In genomic region chr4:119825696-119826095, GRCh38 we compare ENCODE assay signal across 18 cellular contexts.
DNase-seq lines count a peak whose midpoint lies in the region; ATAC-seq and TF ChIP-seq lines count a peak whose summit lies in the region.
"Had no signal": no experiment of that assay in that cellular context is flagged by ENCODE, and none has a peak within 500 bp of the region (broad histone marks: within the 10 kb centered on the region; RNA-seq: fewer than 3 reads in every experiment).

No MANE protein-coding gene starts in this region.

- H4K5ac ChIP-seq in IMR-90 (ENCODE audit: low read depth, low read length): no peak overlapping the region

- H2AK5ac ChIP-seq in IMR-90 (ENCODE audit: low read depth, low read length) (no peak overlapping the region), trophoblast cell (ENCODE audit: low read length) (no peak overlapping the region)

- no peak for TF ChIP-seq RAD21 in IMR-90 (IDR thresholded peaks at IDR 0.05; ENCODE audit: low read length)

- POLR2A ChIA-PET in IMR-90 (lab: Charles Lee; ENCODE audit: unreplicated experiment): no interaction called here

- H3K4me1 ChIP-seq in IMR-90 (ENCODE audit: control insufficient read depth, insufficient read depth, low read length) (no peaks in the 10 kb centered on the region), SJSA1 (replicated peaks) (peaks cover 9% of the 10 kb centered on the region), trophoblast cell (ENCODE audit: control insufficient read depth in 1 of 2, insufficient read depth in 2 of 2, low read length in 2 of 2) (no peaks in the 10 kb centered on the region)
- H3K4me1 ChIP-seq: BE2C, Caco-2 had no signal

- H2BK120ac ChIP-seq in IMR-90 (ENCODE audit: low read depth, low read length) (no peak overlapping the region), trophoblast cell (ENCODE audit: insufficient read depth, low read length, poor library complexity) (no peak overlapping the region)

- no peak overlapping the region for H3K56ac ChIP-seq in IMR-90 (ENCODE audit: extremely low read depth, insufficient read depth, low read length)

- intact Hi-C loops in IMR-90 (cut with micrococcal nuclease): no loop called here

- no peaks in the 10 kb centered on the region for H3K79me2 ChIP-seq in trophoblast cell (ENCODE audit: control insufficient read depth, insufficient read depth, low read length, poor library complexity)

- H2BK5ac ChIP-seq in IMR-90 (ENCODE audit: low read depth, low read length, poor library complexity, severe bottlenecking) (no peak overlapping the region), trophoblast cell (ENCODE audit: low read depth, low read length, poor library complexity) (no peak overlapping the region)

- H3K4ac ChIP-seq in IMR-90 (ENCODE audit: low read depth, low read length) (no peak overlapping the region), trophoblast cell (ENCODE audit: low read depth, low read length) (no peak overlapping the region)

- H3K4me2 ChIP-seq in IMR-90 (ENCODE audit: low read depth, low read length) (no peak overlapping the region), trophoblast cell (ENCODE audit: low read length) (no peak overlapping the region)
- H3K4me2 ChIP-seq: GM23338 had no signal

- in situ Hi-C loops in IMR-90 (cut with MboI; ENCODE audit: low sequenced_read_pairs): no loop called here

- no CpG with 5 or more reads among the region's 2 CpGs for WGBS in IMR-90 (ENCODE audit: extremely low coverage in 2 of 2, insufficient read length in 1 of 2), 2 experiments
- WGBS in trophoblast cell (ENCODE audit: extremely low coverage, insufficient coverage, insufficient read length): no CpG with 5 or more reads among the region's 2 CpGs

- H3K79me1 ChIP-seq in IMR-90 (ENCODE audit: low read depth in 1 of 2, low read length in 2 of 2): no peaks in the 10 kb centered on the region
- H3K79me1 ChIP-seq in trophoblast cell (ENCODE audit: low read length): no peaks in the 10 kb centered on the region

- H3K4me3 ChIP-seq in IMR-90 (ENCODE audit: insufficient read depth, low read depth, low read length) (no peak overlapping the region), SJSA1 (no peak overlapping the region), trophoblast cell (ENCODE audit: low read depth, low read length) (no peak overlapping the region)
- H3K4me3 ChIP-seq: GM23338 had no signal

- no peak overlapping the region for H3K9ac ChIP-seq in IMR-90 (ENCODE audit: low read depth, low read length)
- no peak overlapping the region for H3K9ac ChIP-seq in trophoblast cell (ENCODE audit: low read length)

- H3K27ac ChIP-seq in IMR-90 (ENCODE audit: insufficient read depth, low read length): no peak overlapping the region
- H3K27ac ChIP-seq in SJSA1: peak overlapping the region; percentile 40; the same call in 1 of the 2 replicates
- no peak overlapping the region for H3K27ac ChIP-seq in trophoblast cell (ENCODE audit: low read depth, low read length)
- H3K27ac ChIP-seq: HL-60 had no signal

- H2BK15ac ChIP-seq in IMR-90 (ENCODE audit: low read depth, low read length): no peak overlapping the region

- H4K12ac ChIP-seq in trophoblast cell (ENCODE audit: low read depth, low read length): no peak overlapping the region

- H4K8ac ChIP-seq in IMR-90 (ENCODE audit: low read depth in 2 of 2, low read length in 2 of 2) (no peak overlapping the region), trophoblast cell (ENCODE audit: low read depth, low read length) (no peak overlapping the region)

- H3K14ac ChIP-seq in IMR-90 (replicated peaks; ENCODE audit: low read depth, low read length) (no peak overlapping the region), trophoblast cell (ENCODE audit: low read length) (no peak overlapping the region)

- no peak overlapping the region for H2BK20ac ChIP-seq in IMR-90 (ENCODE audit: low read depth, low read length)

- no peaks in the 10 kb centered on the region for H4K20me1 ChIP-seq in IMR-90 (ENCODE audit: insufficient read depth, low read length)

- H4K91ac ChIP-seq in IMR-90 (ENCODE audit: insufficient read depth, low read depth, low read length): no peak overlapping the region
- no peak overlapping the region for H4K91ac ChIP-seq in trophoblast cell (ENCODE audit: low read depth, low read length)

- dilution Hi-C loops in IMR-90 (cut with HindIII; ENCODE audit: low sequenced_read_pairs, unreplicated experiment): no loop called here

- ATAC-seq in IMR-90 (ENCODE audit: low read depth): no peak
- ATAC-seq: GM23338 had no signal

- H2AFZ ChIP-seq in IMR-90 (replicated peaks; ENCODE audit: low read length, poor library complexity): no peak overlapping the region
- H2AFZ ChIP-seq in trophoblast cell (ENCODE audit: insufficient read depth, low read length, poor library complexity): no peak overlapping the region
- H2AFZ ChIP-seq: GM23338 had no signal

- H2BK12ac ChIP-seq in trophoblast cell (ENCODE audit: low read length): no peak overlapping the region

- H3K18ac ChIP-seq in IMR-90 (ENCODE audit: low read depth, low read length): no peak overlapping the region
- no peak overlapping the region for H3K18ac ChIP-seq in trophoblast cell (ENCODE audit: low read length)

- H3K9me1 ChIP-seq in IMR-90 (ENCODE audit: insufficient read depth, low read length): no peaks in the 10 kb centered on the region

- H3K36me3 ChIP-seq in IMR-90 (ENCODE audit: control insufficient read depth, insufficient read depth, low read length) (no peaks in the 10 kb centered on the region), SJSA1 (no peaks in the 10 kb centered on the region), trophoblast cell (ENCODE audit: control insufficient read depth in 1 of 2, insufficient read depth in 2 of 2, low read length in 2 of 2) (no peaks in the 10 kb centered on the region)
- H3K36me3 ChIP-seq: BE2C had no signal

- H3K27me3 ChIP-seq in IMR-90 (ENCODE audit: control insufficient read depth, insufficient read depth, low read length) (no peaks in the 10 kb centered on the region), SJSA1 (replicated peaks) (no peaks in the 10 kb centered on the region), trophoblast cell (ENCODE audit: insufficient read depth, low read length) (no peaks in the 10 kb centered on the region)
- H3K27me3 ChIP-seq: BE2C had no signal

- no peak for TF ChIP-seq POLR2A in IMR-90 (IDR thresholded peaks at IDR 0.05; ENCODE audit: low read depth, low read length)

- no peak for TF ChIP-seq CTCF in IMR-90 (conservative IDR thresholded peaks at IDR 0.05; ENCODE audit: low read depth, low read length)

- DNase-seq in IMR-90 (peak; percentile 16), SJSA1 (ENCODE audit: low read depth in 1 of 2, low spot score in 2 of 2) (peak in 1 of 2 experiments; percentile 24), glomerular visceral epithelial cell (ENCODE audit: extremely low spot score) (peak; percentile 10), trophoblast cell (peak; percentile 25 to 82), NCI-H146 treated with DMSO at 0.1 percent for 48 hours (lab: John Stamatoyannopoulos, UW; ENCODE audit: unreplicated experiment) (no peak), NCI-H2029 treated with DMSO at 0.1 percent for 48 hours (lab: John Stamatoyannopoulos, UW) (no peak), mesenteric fat pad (ENCODE audit: low spot score) (no peak)
- no peak for DNase-seq in activated CD4-positive, alpha-beta T cell treated with anti-CD3 and anti-CD28 coated beads for 1 hour
- DNase-seq: ACHN; BE2C; C1 segment of cervical spinal cord; Caco-2; CD4-positive, CD25-positive, alpha-beta regulatory T cell; CD8-positive, alpha-beta memory T cell; GDM1; HCEC 1CT had no signal

- H3K9me3 ChIP-seq in IMR-90 (ENCODE audit: control insufficient read depth, insufficient read depth, low read length): 0 out of 2 replicates have a peak, but pooled peaks cover 2% of the 10 kb centered on the region
- no peaks in the 10 kb centered on the region; the same call in 1 of the 2 replicates for H3K9me3 ChIP-seq in SJSA1 (replicated peaks)
- H3K9me3 ChIP-seq in trophoblast cell (ENCODE audit: insufficient read depth, low read depth, low read length): no peaks in the 10 kb centered on the region
- H3K9me3 ChIP-seq: BE2C, Caco-2 had no signal

- no peak overlapping the region for H2AK9ac ChIP-seq in IMR-90 (replicated peaks; ENCODE audit: low read depth, low read length, poor library complexity)

- no TSS peak for BruUV-seq in IMR-90 (replicated peaks; lab: Mats Ljungman, UMichigan)

- H3K23ac ChIP-seq in IMR-90 (ENCODE audit: low read depth, low read length) (no peak overlapping the region), trophoblast cell (ENCODE audit: low read length) (no peak overlapping the region)

- CTCF ChIA-PET in IMR-90 (lab: Yijun Ruan, JAX): interaction anchor here (0.9 kb wide), 1 partner anchor 11 kb away, joined by 3 read pairs; no protein-coding TSS in a partner anchor

TF ChIP-seq in IMR-90, 13 proteins besides CTCF, POLR2A, EP300 and RAD21 (continues in another document):
- TF ChIP-seq MXI1 (IDR thresholded peaks at IDR 0.05; ENCODE audit: borderline replicate concordance, low read depth, low read length): no peak
- TF ChIP-seq MAFK (IDR thresholded peaks at IDR 0.05; ENCODE audit: low read depth, low read length): no peak
- no peak for TF ChIP-seq CHD1 (IDR thresholded peaks at IDR 0.05; ENCODE audit: low read depth, low read length)
- no peak for TF ChIP-seq RFX5 (IDR thresholded peaks at IDR 0.05; ENCODE audit: low read depth, low read length)
- TF ChIP-seq, protein P1, sequence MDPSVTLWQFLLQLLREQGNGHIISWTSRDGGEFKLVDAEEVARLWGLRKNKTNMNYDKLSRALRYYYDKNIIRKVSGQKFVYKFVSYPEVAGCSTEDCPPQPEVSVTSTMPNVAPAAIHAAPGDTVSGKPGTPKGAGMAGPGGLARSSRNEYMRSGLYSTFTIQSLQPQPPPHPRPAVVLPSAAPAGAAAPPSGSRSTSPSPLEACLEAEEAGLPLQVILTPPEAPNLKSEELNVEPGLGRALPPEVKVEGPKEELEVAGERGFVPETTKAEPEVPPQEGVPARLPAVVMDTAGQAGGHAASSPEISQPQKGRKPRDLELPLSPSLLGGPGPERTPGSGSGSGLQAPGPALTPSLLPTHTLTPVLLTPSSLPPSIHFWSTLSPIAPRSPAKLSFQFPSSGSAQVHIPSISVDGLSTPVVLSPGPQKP (IDR thresholded peaks at IDR 0.05; ENCODE audit: borderline replicate concordance, low read depth, low read length): no peak
- no peak for TF ChIP-seq RCOR1 (IDR thresholded peaks at IDR 0.05; ENCODE audit: insufficient replicate concordance, low read length)
- TF ChIP-seq SMC3 (IDR thresholded peaks at IDR 0.05; ENCODE audit: low read depth, low read length): no peak
- TF ChIP-seq BHLHE40 (IDR thresholded peaks at IDR 0.05; ENCODE audit: low read depth, low read length): no peak
- no peak for TF ChIP-seq FOS (IDR thresholded peaks at IDR 0.05; ENCODE audit: low read depth, low read length)
- no peak for TF ChIP-seq NFE2L2 (IDR thresholded peaks at IDR 0.05; ENCODE audit: low read depth, low read length)

Comparison
In these comparisons a context has a peak if more than half of its experiments do, and no peak if none do; other contexts are left out.
1. DNase-seq: peak in IMR-90 (single experiment), glomerular visceral epithelial cell (single experiment) and trophoblast cell (2 of 2); none in NCI-H146 treated with DMSO at 0.1 percent for 48 hours (single experiment), activated CD4-positive, alpha-beta T cell treated with anti-CD3 and anti-CD28 coated beads for 1 hour (single experiment), NCI-H2029 treated with DMSO at 0.1 percent for 48 hours (single experiment) and mesenteric fat pad (single experiment).